ENCODE assay signal across 8 cellular contexts in the genomic region with DNA sequence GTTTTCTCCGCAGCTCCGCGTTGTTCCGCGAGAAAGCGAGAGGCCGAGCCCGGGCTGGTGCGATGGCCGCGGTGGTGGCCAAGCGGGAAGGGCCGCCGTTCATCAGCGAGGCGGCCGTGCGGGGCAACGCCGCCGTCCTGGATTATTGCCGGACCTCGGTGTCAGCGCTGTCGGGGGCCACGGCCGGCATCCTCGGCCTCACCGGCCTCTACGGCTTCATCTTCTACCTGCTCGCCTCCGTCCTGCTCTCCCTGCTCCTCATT. TPM values are rescaled to one million over a fixed set of nuclear protein-coding genes. Genes with fewer than 3 reads are reported as not detected.
DNase-seq lines count a peak whose midpoint lies in the region; ATAC-seq and TF ChIP-seq lines count a peak whose summit lies in the region.

No MANE protein-coding gene starts in this region.

- H3K27ac Mint-ChIP-seq in endothelial cell (ENCODE audit: unreplicated experiment), result peak overlapping the region; percentile 90

- H3K27me3 Mint-ChIP-seq in endothelial cell (ENCODE audit: unreplicated experiment), result peaks cover 18% of the 10 kb centered on the region

- H3K9me3 ChIP-seq in MG63 (no peaks in the 10 kb centered on the region), prostate gland (no peaks in the 10 kb centered on the region)

- H3K36me3 Mint-ChIP-seq in endothelial cell (ENCODE audit: low read depth, unreplicated experiment), result peaks cover 15% of the 10 kb centered on the region

- DNase-seq in MG63, result no peak
- DNase-seq in endothelial cell (ENCODE audit: low spot score), result no peak
- no peak for DNase-seq in prostate gland (ENCODE audit: low spot score)
- no peak for DNase-seq in AG08395 (ENCODE audit: low spot score)
- DNase-seq in activated effector memory CD4-positive, alpha-beta T cell treated with Interleukin-2 at 50 U/mL for 16 hours, result no peak
- no peak for DNase-seq in ureter (ENCODE audit: low spot score)
- no peak for DNase-seq in GM13977 (ENCODE audit: low spot score)

- H3K27me3 ChIP-seq in MG63, result no peaks in the 10 kb centered on the region
- H3K27me3 ChIP-seq in prostate gland (replicated peaks; ENCODE audit: insufficient read depth), result no peaks in the 10 kb centered on the region

- in situ Hi-C loops in GM13977 (cut with MboI; ENCODE audit: low pct_unique_long_range_greater_than_20kb, low sequenced_read_pairs, unreplicated experiment), result loop anchor here (25.0 kb wide), 1 partner anchor 632 kb away; no protein-coding TSS in a partner anchor

- intact Hi-C loops in prostate gland (cut with DNase I), result loop anchor here (2.0 kb wide), 1 partner anchor 54 kb away; a partner anchor contains a TSS

- peaks cover 13% of the 10 kb centered on the region for H3K4me1 ChIP-seq in prostate gland (replicated peaks)

- H3K4me3 Mint-ChIP-seq in endothelial cell (ENCODE audit: unreplicated experiment), result peak overlapping the region; percentile 98

- peak; percentile 7 for ATAC-seq in GM18909 (IDR thresholded peaks at IDR 0.05; ENCODE audit: poor library complexity, unreplicated experiment)

- peaks cover 19% of the 10 kb centered on the region for H3K4me1 Mint-ChIP-seq in endothelial cell (ENCODE audit: unreplicated experiment)

- peak overlapping the region; percentile 99 for H3K4me3 ChIP-seq in MG63
- H3K4me3 ChIP-seq in prostate gland, result peak overlapping the region; percentile 83 to 90

- WGBS in prostate gland, result 1% methylated on average over 32 of the region's 32 CpGs

- peak overlapping the region; percentile 92 to 95 for H3K27ac ChIP-seq in prostate gland

- H3K36me3 ChIP-seq in MG63, result peaks cover 14% of the 10 kb centered on the region
- no peaks in the 10 kb centered on the region for H3K36me3 ChIP-seq in prostate gland

- no peak for TF ChIP-seq POLR2A in prostate gland (IDR thresholded peaks at IDR 0.05)

- no peaks in the 10 kb centered on the region for H3K9me3 Mint-ChIP-seq in endothelial cell (ENCODE audit: unreplicated experiment)

- TF ChIP-seq CTCF in endothelial cell (IDR thresholded peaks at IDR 0.05; ENCODE audit: unreplicated experiment) (no peak), prostate gland (IDR thresholded peaks at IDR 0.05) (no peak), GM13977 (IDR thresholded peaks at IDR 0.05; ENCODE audit: extremely low read depth, insufficient read depth, missing control alignments) (no peak)

RNA-seq across cellular contexts. Expression of a gene that starts 0.4 kb away (rescaled TPM):
- total RNA-seq in MG63 (2014; rRNA removed; shearing (Covaris generic); ENCODE audit: low replicate concordance), result 2.4 and 23.4 TPM in 2 replicates
- total RNA-seq in endothelial cell (ENCODE audit: unreplicated experiment) (43.0 TPM), prostate gland (10 to 100 TPM; 12.7 to 31.8 TPM), ureter (24.3 TPM)

RNA-seq across cellular contexts. Expression of a gene that starts 0.6 kb away (rescaled TPM):
- total RNA-seq in MG63 (2014; rRNA removed; shearing (Covaris generic); ENCODE audit: low replicate concordance), result 63.4 and 127 TPM in 2 replicates
- total RNA-seq in endothelial cell (ENCODE audit: unreplicated experiment), result 148 TPM
- total RNA-seq in prostate gland, result 100 to 1,000 TPM; 171 to 270 TPM
- total RNA-seq in ureter, result 152 TPM

RNA-seq across cellular contexts. Expression of a gene that starts 26.9 kb away (rescaled TPM):
- 12.0 and 12.3 TPM in 2 replicates for total RNA-seq in MG63 (2014; rRNA removed; shearing (Covaris generic); ENCODE audit: low replicate concordance)
- total RNA-seq in endothelial cell (ENCODE audit: unreplicated experiment), result 0.36 TPM
- 1 to 10 TPM in 1 of 2 donors, not detected in 1; 6.3 TPM for total RNA-seq in prostate gland
- total RNA-seq in ureter, result 3.0 TPM

RNA-seq across cellular contexts. Expression of a gene that starts 32.5 kb away (rescaled TPM):
- total RNA-seq in MG63 (2014; rRNA removed; shearing (Covaris generic); ENCODE audit: low replicate concordance), result 1.1 and 2.2 TPM in 2 replicates
- total RNA-seq in endothelial cell (ENCODE audit: unreplicated experiment), result 17.5 TPM
- 10 to 100 TPM; 26.9 to 51.2 TPM for total RNA-seq in prostate gland
- 11.7 TPM for total RNA-seq in ureter

RNA-seq across cellular contexts. Expression of a gene that starts 33.0 kb away (rescaled TPM):
- total RNA-seq in MG63 (2014; rRNA removed; shearing (Covaris generic); ENCODE audit: low replicate concordance), result 2.9 and 3.8 TPM in 2 replicates
- total RNA-seq in endothelial cell (ENCODE audit: unreplicated experiment), result 14.1 TPM
- 10 to 100 TPM; 13.6 to 25.5 TPM for total RNA-seq in prostate gland
- 22.8 TPM for total RNA-seq in ureter
